32 cellular contexts compared by ENCODE assay signal in the genomic region with DNA sequence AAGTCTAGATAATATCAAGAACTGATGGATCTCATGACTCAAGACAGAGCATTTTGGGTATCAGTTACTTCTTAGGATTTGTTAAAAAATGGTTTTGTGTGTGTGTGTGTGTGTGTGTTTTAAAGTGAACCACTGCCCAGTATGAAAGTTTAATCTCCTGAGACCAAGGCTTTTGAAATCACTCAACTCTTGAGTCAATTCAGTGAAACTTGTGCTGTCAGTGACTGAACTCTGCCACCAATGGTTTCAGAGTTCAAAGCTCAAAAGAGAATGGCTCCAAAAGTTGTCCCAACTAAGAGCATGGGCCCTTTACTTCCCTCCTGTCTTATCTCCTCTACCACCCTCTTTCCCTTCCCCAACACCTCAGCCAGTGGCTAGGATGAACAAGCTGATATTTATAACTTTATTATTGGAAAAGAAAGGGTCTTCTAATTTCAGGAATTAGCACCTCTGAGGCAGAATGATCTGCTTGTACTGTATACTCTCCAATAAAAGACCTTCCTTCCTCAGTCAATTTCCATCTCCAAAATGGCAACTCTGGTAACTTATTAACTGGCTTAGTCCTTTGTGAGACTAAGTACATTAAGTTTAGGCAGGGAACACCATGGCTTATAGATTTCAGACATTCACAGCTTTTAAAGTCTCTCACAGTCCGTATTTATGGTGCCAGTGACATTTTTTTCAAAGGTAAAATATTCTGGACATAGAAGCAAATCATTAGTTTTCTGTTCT.
DNase-seq lines count a peak whose midpoint lies in the region; ATAC-seq, FAIRE-seq and TF ChIP-seq lines count a peak whose summit lies in the region.
"Had no signal": no experiment of that assay in that cellular context is flagged by ENCODE, and none has a peak within 500 bp of the region (broad histone marks: within the 10 kb centered on the region; RNA-seq: fewer than 3 reads in every experiment).

No MANE protein-coding gene starts in this region.

- H3K4me1 Mint-ChIP-seq in astrocyte (ENCODE audit: low read depth, unreplicated experiment) = no peaks in the 10 kb centered on the region
- H3K4me1 Mint-ChIP-seq in T-cell = no peaks in the 10 kb centered on the region
- H3K4me1 Mint-ChIP-seq: activated naive CD8-positive, alpha-beta T cell treated with anti-CD3 and anti-CD28 coated beads, Interleukin-2, amount 10 ng/mL, durations not matched to agents 7 days and 5 days; natural killer cell had no signal

- H4K20me1 ChIP-seq in astrocyte (ENCODE audit: insufficient read depth, low read length) = no peaks in the 10 kb centered on the region

- peak; percentile 26 for FAIRE-seq in GM18507 (lab: Jason Lieb, UNC)
- FAIRE-seq in astrocyte (lab: Jason Lieb, UNC) = peak; percentile 29
- FAIRE-seq: islet of Langerhans, small intestine, TTC549 had no signal

- TF ChIP-seq CTCF in astrocyte (IDR thresholded peaks at IDR 0.05; ENCODE audit: insufficient read depth, low read depth, low read length) (no peak), GM13976 (IDR thresholded peaks at IDR 0.05; ENCODE audit: borderline replicate concordance, control extremely low read depth, extremely low read depth, insufficient read depth, missing control alignments) (no peak)

- POLR2A ChIA-PET in T-cell (lab: Charles Lee) = no interaction called here

- H3K4me2 ChIP-seq in astrocyte (ENCODE audit: low read length) = no peak overlapping the region
- H3K4me2 ChIP-seq: BLaER1 treated with 17β-estradiol and CSF1 and Interleukin-3, amounts not matched to agents 10 nM and 100 nM had no signal

- H3K9me3 Mint-ChIP-seq in astrocyte (ENCODE audit: unreplicated experiment) (no peaks in the 10 kb centered on the region), T-cell (no peaks in the 10 kb centered on the region)
- H3K9me3 Mint-ChIP-seq: activated CD8-positive, alpha-beta T cell treated with anti-CD3 and anti-CD28 coated beads for 36 hours; activated naive CD8-positive, alpha-beta T cell treated with anti-CD3 and anti-CD28 coated beads, Interleukin-2, amount 10 ng/mL, durations not matched to agents 7 days and 5 days; natural killer cell had no signal

- no peaks in the 10 kb centered on the region for H3K9me3 ChIP-seq in astrocyte (ENCODE audit: insufficient read depth, low read depth, low read length)
- H3K9me3 ChIP-seq: SJCRH30, upper lobe of right lung had no signal

- H3K27ac Mint-ChIP-seq in astrocyte (ENCODE audit: unreplicated experiment) (no peak overlapping the region), T-cell (no peak overlapping the region)
- H3K27ac Mint-ChIP-seq: activated CD8-positive, alpha-beta T cell treated with anti-CD3 and anti-CD28 coated beads for 36 hours; activated naive CD8-positive, alpha-beta T cell treated with anti-CD3 and anti-CD28 coated beads, Interleukin-2, amount 10 ng/mL, durations not matched to agents 7 days and 5 days; natural killer cell had no signal

- H3K36me3 Mint-ChIP-seq in astrocyte (ENCODE audit: low read depth, unreplicated experiment) (no peaks in the 10 kb centered on the region), T-cell (no peaks in the 10 kb centered on the region)
- H3K36me3 Mint-ChIP-seq: activated naive CD8-positive, alpha-beta T cell treated with anti-CD3 and anti-CD28 coated beads, Interleukin-2, amount 10 ng/mL, durations not matched to agents 7 days and 5 days; natural killer cell had no signal

- H3K36me3 ChIP-seq in astrocyte (ENCODE audit: insufficient read depth, low read length) = no peaks in the 10 kb centered on the region
- H3K36me3 ChIP-seq: BLaER1 treated with 17β-estradiol and CSF1 and Interleukin-3, amounts not matched to agents 10 nM and 100 nM; SJCRH30; upper lobe of right lung had no signal

- H3K4me3 Mint-ChIP-seq in astrocyte (ENCODE audit: unreplicated experiment) (no peak overlapping the region), T-cell (no peak overlapping the region)
- H3K4me3 Mint-ChIP-seq: activated CD8-positive, alpha-beta T cell treated with anti-CD3 and anti-CD28 coated beads for 36 hours; activated naive CD8-positive, alpha-beta T cell treated with anti-CD3 and anti-CD28 coated beads, Interleukin-2, amount 10 ng/mL, durations not matched to agents 7 days and 5 days; natural killer cell had no signal

- no peaks in the 10 kb centered on the region for H3K4me1 ChIP-seq in astrocyte (ENCODE audit: insufficient read depth, low read length)
- H3K4me1 ChIP-seq: BLaER1 treated with 17β-estradiol and CSF1 and Interleukin-3, amounts not matched to agents 10 nM and 100 nM; SJCRH30; upper lobe of right lung had no signal

- H3K4me3 ChIP-seq in astrocyte (ENCODE audit: insufficient read depth, low read depth, low read length) = no peak overlapping the region
- H3K4me3 ChIP-seq: BLaER1 treated with 17β-estradiol and CSF1 and Interleukin-3, amounts not matched to agents 10 nM and 100 nM; dorsolateral prefrontal cortex; SJCRH30; upper lobe of right lung had no signal

- CTCF ChIA-PET in T-cell (lab: Charles Lee) = no interaction called here

- H3K27me3 Mint-ChIP-seq in astrocyte (ENCODE audit: low read depth, unreplicated experiment) (peaks cover 4% of the 10 kb centered on the region), T-cell (peaks cover 0 to 9% of the 10 kb centered on the region in 2 donors)
- H3K27me3 Mint-ChIP-seq: activated CD8-positive, alpha-beta T cell treated with anti-CD3 and anti-CD28 coated beads for 36 hours; activated naive CD8-positive, alpha-beta T cell treated with anti-CD3 and anti-CD28 coated beads, Interleukin-2, amount 10 ng/mL, durations not matched to agents 7 days and 5 days had no signal

- in situ Hi-C loops in GM13976 (cut with MboI; ENCODE audit: low sequenced_read_pairs, unreplicated experiment) = no loop called here

- ATAC-seq in GM19324 (IDR thresholded peaks at IDR 0.05; ENCODE audit: low FRiP score, unreplicated experiment) (peak; percentile 57), HG02759 (IDR thresholded peaks at IDR 0.05; ENCODE audit: unreplicated experiment) (peak; percentile 70), T-cell (replicated peaks in 1 of 4) (no peak)
- ATAC-seq: activated CD8-positive, alpha-beta T cell treated with anti-CD3 and anti-CD28 coated beads for 36 hours; natural killer cell; upper lobe of right lung had no signal

- H3K9ac ChIP-seq in astrocyte (ENCODE audit: low read length) = no peak overlapping the region
- H3K9ac ChIP-seq: BLaER1 treated with 17β-estradiol and CSF1 and Interleukin-3, amounts not matched to agents 10 nM and 100 nM had no signal

- H2AFZ ChIP-seq in astrocyte (ENCODE audit: low read depth, low read length) = no peak overlapping the region

- H3K27me3 ChIP-seq in astrocyte (ENCODE audit: insufficient read depth, low read length) = no peaks in the 10 kb centered on the region
- H3K27me3 ChIP-seq: SJCRH30, upper lobe of right lung had no signal

- DNase-seq in GM18507 (ENCODE audit: extremely low spot score, insufficient read length, low read depth) (no peak), astrocyte (ENCODE audit: low read depth) (no peak), SKM-1 treated with dmso at 0.1 percent for 144 hours (lab: John Stamatoyannopoulos, UW; ENCODE audit: unreplicated experiment) (no peak), T-cell (no peak), NCI-H1417 treated with DMSO at 0.1 percent for 48 hours (lab: John Stamatoyannopoulos, UW) (no peak), GM13976 (ENCODE audit: low spot score) (no peak)
- DNase-seq: ACHN; activated CD4-positive, CD25-positive, alpha-beta regulatory T cell treated with anti-CD3 and anti-CD28 coated beads, Interleukin-2, amount 50 U/mL, for 72 hours; activated CD8-positive, alpha-beta T cell treated with anti-CD3 and anti-CD28 coated beads for 36 hours; activated effector memory CD4-positive, alpha-beta T cell treated with anti-CD3 and anti-CD28 coated beads, Interleukin-2, amount 50 U/mL, for 16 hours; activated naive CD8-positive, alpha-beta T cell treated with anti-CD3 and anti-CD28 coated beads, Interleukin-2, amount 10 ng/mL, durations not matched to agents 7 days and 5 days; Calu3; dorsolateral prefrontal cortex; EL; H7; Karpas-422; natural killer cell; NCI-H1048; NCI-H1930; NCI-H2227 treated with DMSO at 0.1 percent for 48 hours; NCI-H69; retina; SJCRH30; small intestine; stimulated activated CD4-positive, alpha-beta T cell treated with anti-CD3 and anti-CD28 coated beads, Interleukin-1b, Interleukin-23, amount 100 ng/mL, for 48 hours; substantia nigra; upper lobe of right lung had no signal

- H3K79me2 ChIP-seq in astrocyte (ENCODE audit: insufficient read depth, low read length) = no peaks in the 10 kb centered on the region

- no peak overlapping the region for H3K27ac ChIP-seq in astrocyte (ENCODE audit: low read depth, low read length)
- H3K27ac ChIP-seq: BLaER1 treated with 17β-estradiol and CSF1 and Interleukin-3, amounts not matched to agents 10 nM and 100 nM; dorsolateral prefrontal cortex; SJCRH30; upper lobe of right lung had no signal

Comparison
In these comparisons a context has a peak if more than half of its experiments do, and no peak if none do; other contexts are left out.
1. ATAC-seq: peak in GM19324 (single experiment) and HG02759 (single experiment); none in T-cell (0 of 4).